ENCODE assay signal across 10 cellular contexts in the genomic region with DNA sequence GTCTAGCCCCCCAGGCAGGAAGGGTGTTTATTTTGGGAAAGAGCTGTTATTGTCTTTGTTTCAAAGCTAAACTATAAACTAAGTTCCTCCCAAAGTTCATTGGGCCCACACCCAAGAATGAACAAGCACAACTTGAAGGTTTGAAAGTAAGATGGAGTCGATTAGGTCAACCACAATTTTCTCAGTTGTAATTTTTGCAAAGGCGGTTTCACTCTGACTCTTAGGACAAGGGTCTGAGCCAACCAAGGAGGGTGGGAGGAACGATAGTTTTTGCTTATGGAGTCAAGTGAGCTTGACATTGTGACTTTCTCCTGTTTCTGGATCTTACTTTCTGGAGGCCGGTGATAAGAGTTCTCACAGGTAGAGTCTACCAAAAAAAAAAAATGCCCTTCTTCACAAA. TPM values are rescaled to one million over a fixed set of nuclear protein-coding genes. Genes with fewer than 3 reads are reported as not detected.
DNase-seq lines count a peak whose midpoint lies in the region; ATAC-seq and TF ChIP-seq lines count a peak whose summit lies in the region.
"Had no signal": no experiment of that assay in that cellular context is flagged by ENCODE, and none has a peak within 500 bp of the region (broad histone marks: within the 10 kb centered on the region; RNA-seq: fewer than 3 reads in every experiment).

No MANE protein-coding gene starts in this region.

- no peaks in the 10 kb centered on the region for H3K79me1 ChIP-seq in trophoblast cell (ENCODE audit: low read length)

- TF ChIP-seq POLR2A in transverse colon (IDR thresholded peaks at IDR 0.05): no peak

- TF ChIP-seq EP300 in transverse colon (IDR thresholded peaks at IDR 0.05; ENCODE audit: low read depth): no peak

- H3K27ac Mint-ChIP-seq in Calu3 (ENCODE audit: unreplicated experiment): peak overlapping the region; percentile 91

- ATAC-seq in GM19023 (IDR thresholded peaks at IDR 0.05; ENCODE audit: unreplicated experiment): peak; percentile 97
- peak; percentile 93 for ATAC-seq in HG02678 (IDR thresholded peaks at IDR 0.05; ENCODE audit: unreplicated experiment)

- no peak overlapping the region for H3K4me3 Mint-ChIP-seq in Calu3 (ENCODE audit: low read depth, unreplicated experiment)

- H3K9ac ChIP-seq in HUES6 (ENCODE audit: low read length): no peak overlapping the region
- no peak overlapping the region for H3K9ac ChIP-seq in trophoblast cell (ENCODE audit: low read length)
- H3K9ac ChIP-seq: BLaER1 treated with 17β-estradiol and CSF1 and Interleukin-3, amounts not matched to agents 10 nM and 100 nM had no signal

- no peak overlapping the region for H2AFZ ChIP-seq in trophoblast cell (ENCODE audit: insufficient read depth, low read length, poor library complexity)

- DNase-seq in Calu3 (no peak), hepatic stellate cell (ENCODE audit: low spot score) (no peak), NCI-H446 (lab: John Stamatoyannopoulos, UW) (no peak), trophoblast cell (no peak), transverse colon (no peak)
- DNase-seq: T-helper 9 cell had no signal

- no peak overlapping the region for H4K91ac ChIP-seq in trophoblast cell (ENCODE audit: low read depth, low read length)

- H3K36me3 Mint-ChIP-seq in Calu3 (ENCODE audit: insufficient read depth, unreplicated experiment): peaks cover 7% of the 10 kb centered on the region

- no peaks in the 10 kb centered on the region for H3K79me2 ChIP-seq in trophoblast cell (ENCODE audit: control insufficient read depth, insufficient read depth, low read length, poor library complexity)

- intact Hi-C loops in Calu3 (cut with micrococcal nuclease; ENCODE audit: unreplicated experiment) (no loop called here), transverse colon (cut with DNase I; ENCODE audit: low total_unique reads) (no loop called here)

- H4K12ac ChIP-seq in trophoblast cell (ENCODE audit: low read depth, low read length): no peak overlapping the region

- H2BK12ac ChIP-seq in trophoblast cell (ENCODE audit: low read length): no peak overlapping the region

- no TSS peak for BruUV-seq in Calu3 (replicated peaks; lab: Mats Ljungman, UMichigan)

- no peak overlapping the region for H3K18ac ChIP-seq in trophoblast cell (ENCODE audit: low read length)

- H3K23ac ChIP-seq in trophoblast cell (ENCODE audit: low read length): no peak overlapping the region

- H3K36me3 ChIP-seq in HUES6 (ENCODE audit: control insufficient read depth, insufficient read depth, low read length): no peaks in the 10 kb centered on the region
- H3K36me3 ChIP-seq in trophoblast cell (ENCODE audit: control insufficient read depth in 1 of 2, insufficient read depth in 2 of 2, low read length in 2 of 2): no peaks in the 10 kb centered on the region
- no peaks in the 10 kb centered on the region for H3K36me3 ChIP-seq in transverse colon
- H3K36me3 ChIP-seq: BLaER1 treated with 17β-estradiol and CSF1 and Interleukin-3, amounts not matched to agents 10 nM and 100 nM had no signal

- H3K27me3 Mint-ChIP-seq in Calu3 (ENCODE audit: unreplicated experiment): no peaks in the 10 kb centered on the region

- CTCF ChIA-PET in Calu3 (lab: Charles Lee): no interaction called here

- H3K4me1 ChIP-seq in HUES6 (ENCODE audit: control insufficient read depth, insufficient read depth, low read length) (peaks cover 21% of the 10 kb centered on the region), trophoblast cell (ENCODE audit: control insufficient read depth in 1 of 2, insufficient read depth in 2 of 2, low read length in 2 of 2) (peaks cover 0 to 2% of the 10 kb centered on the region in 2 experiments), transverse colon (peaks cover 0 to 3% (median 1%) of the 10 kb centered on the region in 4 donors)

- H3K27ac ChIP-seq in HUES6 (ENCODE audit: low read depth, low read length) (peak overlapping the region; percentile 48; the same call in 1 of the 2 replicates), trophoblast cell (ENCODE audit: low read depth, low read length) (no peak overlapping the region), transverse colon (no peak overlapping the region)
- H3K27ac ChIP-seq: BLaER1 treated with 17β-estradiol and CSF1 and Interleukin-3, amounts not matched to agents 10 nM and 100 nM had no signal

- H3K14ac ChIP-seq in trophoblast cell (ENCODE audit: low read length): no peak overlapping the region

- H3K4me2 ChIP-seq in trophoblast cell (ENCODE audit: low read length): no peak overlapping the region

- H3K27me3 ChIP-seq in HUES6 (ENCODE audit: control insufficient read depth, insufficient read depth, low read length) (no peaks in the 10 kb centered on the region), trophoblast cell (ENCODE audit: insufficient read depth, low read length) (no peaks in the 10 kb centered on the region), transverse colon (no peaks in the 10 kb centered on the region)
- H3K27me3 ChIP-seq: BLaER1 treated with 17β-estradiol and CSF1 and Interleukin-3, amounts not matched to agents 10 nM and 100 nM had no signal

- H3K9me3 Mint-ChIP-seq in Calu3 (ENCODE audit: low read depth, unreplicated experiment): no peaks in the 10 kb centered on the region

- no peak overlapping the region for H3K4me3 ChIP-seq in HUES6 (ENCODE audit: low read depth, low read length)
- no peak overlapping the region for H3K4me3 ChIP-seq in trophoblast cell (ENCODE audit: low read depth, low read length)
- no peak overlapping the region for H3K4me3 ChIP-seq in transverse colon
- H3K4me3 ChIP-seq: BLaER1 treated with 17β-estradiol and CSF1 and Interleukin-3, amounts not matched to agents 10 nM and 100 nM had no signal

- H2BK120ac ChIP-seq in trophoblast cell (ENCODE audit: insufficient read depth, low read length, poor library complexity): no peak overlapping the region

- no peak overlapping the region for H4K8ac ChIP-seq in trophoblast cell (ENCODE audit: low read depth, low read length)

- no peak overlapping the region for H2BK5ac ChIP-seq in trophoblast cell (ENCODE audit: low read depth, low read length, poor library complexity)

- H3K4me1 Mint-ChIP-seq in Calu3 (ENCODE audit: low read depth, unreplicated experiment): peaks cover 9% of the 10 kb centered on the region

- H2AK5ac ChIP-seq in trophoblast cell (ENCODE audit: low read length): no peak overlapping the region

- no peaks in the 10 kb centered on the region for H3K9me3 ChIP-seq in HUES6 (ENCODE audit: control insufficient read depth, insufficient read depth, low read depth, low read length)
- H3K9me3 ChIP-seq in trophoblast cell (ENCODE audit: insufficient read depth, low read depth, low read length): no peaks in the 10 kb centered on the region
- no peaks in the 10 kb centered on the region for H3K9me3 ChIP-seq in transverse colon
- H3K9me3 ChIP-seq: BLaER1 treated with 17β-estradiol and CSF1 and Interleukin-3, amounts not matched to agents 10 nM and 100 nM had no signal

- H3K4ac ChIP-seq in trophoblast cell (ENCODE audit: low read depth, low read length): no peak overlapping the region

- no peak for TF ChIP-seq CTCF in Calu3 (IDR thresholded peaks at IDR 0.05; ENCODE audit: unreplicated experiment)
- TF ChIP-seq CTCF in transverse colon (IDR thresholded peaks at IDR 0.05): no peak

- in situ Hi-C loops in transverse colon (cut with MboI; ENCODE audit: low pct_ligation_motif_present in 1 of 4, low pct_unique_long_range_greater_than_20kb in 1 of 4, low sequenced_read_pairs in 3 of 4): no loop called here

- no CpG with 5 or more reads among the region's 4 CpGs for WGBS in trophoblast cell (ENCODE audit: extremely low coverage, insufficient coverage, insufficient read length)
- 69 to 81% methylated on average over 4 of the region's 4 CpGs for whole genome bisulfite sequencing in transverse colon (ENCODE audit: low coverage in 1 of 2), 2 donors

RNA-seq across cellular contexts. Expression of a gene that starts 5.8 kb away (rescaled TPM):
- total RNA-seq in Calu3 (2022) (12.8 and 14.0 TPM in 2 replicates), transverse colon (10 to 100 TPM in 2 of 4 donors, 1 to 10 TPM in 2; 4.2 to 19.2 (median 11.3) TPM)
- polyA plus RNA-seq in trophoblast cell (2013): 17.7 and 19.3 TPM in 2 replicates

RNA-seq across cellular contexts. Expression of a gene that starts 24.3 kb away (rescaled TPM):
- total RNA-seq in Calu3 (2022) (14.7 and 15.8 TPM in 2 replicates), transverse colon (10 to 100 TPM; 13.8 to 25.7 (median 23.5) TPM)
- 21.1 and 23.1 TPM in 2 replicates for polyA plus RNA-seq in trophoblast cell (2013)
